In genomic region chr15:62125763-62126162, GRCh38 we compare ENCODE assay signal across 8 cellular contexts. TPM values are rescaled to one million over a fixed set of nuclear protein-coding genes. Genes with fewer than 3 reads are reported as not detected.
DNase-seq lines count a peak whose midpoint lies in the region; ATAC-seq lines count a peak whose summit lies in the region.

No MANE protein-coding gene starts in this region.

- H3K36me3 Mint-ChIP-seq in activated naive CD8-positive, alpha-beta T cell treated with anti-CD3 and anti-CD28 coated beads, Interleukin-2, amount 50 U/mL, for 24 hours (ENCODE audit: low read depth) = no peaks in the 10 kb centered on the region

- peaks cover 16% of the 10 kb centered on the region for H3K4me1 ChIP-seq in Karpas-422 (ENCODE audit: low read length)

- H3K79me2 ChIP-seq in Karpas-422 (ENCODE audit: low read length) = no peaks in the 10 kb centered on the region

- peaks cover 3% of the 10 kb centered on the region for H3K27me3 Mint-ChIP-seq in activated naive CD8-positive, alpha-beta T cell treated with anti-CD3 and anti-CD28 coated beads, Interleukin-2, amount 50 U/mL, for 24 hours

- ATAC-seq in HG03354 (IDR thresholded peaks at IDR 0.05; ENCODE audit: poor library complexity, severe bottlenecking, unreplicated experiment) = no peak
- no peak for ATAC-seq in HG03521 (IDR thresholded peaks at IDR 0.05; ENCODE audit: unreplicated experiment)
- ATAC-seq in activated naive CD8-positive, alpha-beta T cell treated with anti-CD3 and anti-CD28 coated beads, Interleukin-2, amount 50 U/mL, for 24 hours = no peak
- no peak for ATAC-seq in HG03520 (IDR thresholded peaks at IDR 0.05; ENCODE audit: unreplicated experiment)

- H3K4me3 ChIP-seq in Karpas-422 (ENCODE audit: low read length) = no peak overlapping the region

- no peaks in the 10 kb centered on the region for H3K9me2 ChIP-seq in Karpas-422 (replicated peaks; ENCODE audit: insufficient read depth, low read length)

- H3K4me3 Mint-ChIP-seq in activated naive CD8-positive, alpha-beta T cell treated with anti-CD3 and anti-CD28 coated beads, Interleukin-2, amount 50 U/mL, for 24 hours = no peak overlapping the region

- no peak overlapping the region for H3K9ac ChIP-seq in Karpas-422 (ENCODE audit: low read length)

- no peaks in the 10 kb centered on the region for H3K9me3 ChIP-seq in Karpas-422 (ENCODE audit: low read length)

- H2AFZ ChIP-seq in Karpas-422 (ENCODE audit: low read length) = no peak overlapping the region

- no peak overlapping the region for H3K4me2 ChIP-seq in Karpas-422 (ENCODE audit: low read depth, low read length, poor library complexity, severe bottlenecking)

- H3K27ac Mint-ChIP-seq in activated naive CD8-positive, alpha-beta T cell treated with anti-CD3 and anti-CD28 coated beads, Interleukin-2, amount 50 U/mL, for 24 hours = no peak overlapping the region

- DNase-seq in AG08395 (ENCODE audit: low spot score) (peak; percentile 41), Karpas-422 (peak; percentile 47), RKO (ENCODE audit: low spot score) (peak; percentile 63), glomerular visceral epithelial cell (ENCODE audit: extremely low spot score) (peak; percentile 56)
- no peak for DNase-seq in activated naive CD8-positive, alpha-beta T cell treated with anti-CD3 and anti-CD28 coated beads, Interleukin-2, amount 50 U/mL, for 24 hours

- no peaks in the 10 kb centered on the region for H3K36me3 ChIP-seq in Karpas-422 (ENCODE audit: insufficient read depth, low read length)

- H3K9me3 Mint-ChIP-seq in activated naive CD8-positive, alpha-beta T cell treated with anti-CD3 and anti-CD28 coated beads, Interleukin-2, amount 50 U/mL, for 24 hours = no peaks in the 10 kb centered on the region

- no peaks in the 10 kb centered on the region for H4K20me1 ChIP-seq in Karpas-422 (ENCODE audit: insufficient read depth, low read depth, low read length)

- peaks cover 49% of the 10 kb centered on the region for H3K4me1 Mint-ChIP-seq in activated naive CD8-positive, alpha-beta T cell treated with anti-CD3 and anti-CD28 coated beads, Interleukin-2, amount 50 U/mL, for 24 hours

- H3K27ac ChIP-seq in Karpas-422 (ENCODE audit: low read length) = no peak overlapping the region

- H3K27me3 ChIP-seq in Karpas-422 (ENCODE audit: low read length) = no peaks in the 10 kb centered on the region

RNA-seq across cellular contexts. Expression of gene C2CD4B, which starts 39.3 kb away (rescaled TPM):
- total RNA-seq in Karpas-422 (2014; rRNA removed; shearing (Covaris generic); ENCODE audit: low replicate concordance) = not detected in 2 replicates

RNA-seq across cellular contexts. Expression of gene C2CD4A, which starts 59.0 kb away (rescaled TPM):
- total RNA-seq in Karpas-422 (2014; rRNA removed; shearing (Covaris generic); ENCODE audit: low replicate concordance) = not detected in 2 replicates
